In the genomic region with DNA sequence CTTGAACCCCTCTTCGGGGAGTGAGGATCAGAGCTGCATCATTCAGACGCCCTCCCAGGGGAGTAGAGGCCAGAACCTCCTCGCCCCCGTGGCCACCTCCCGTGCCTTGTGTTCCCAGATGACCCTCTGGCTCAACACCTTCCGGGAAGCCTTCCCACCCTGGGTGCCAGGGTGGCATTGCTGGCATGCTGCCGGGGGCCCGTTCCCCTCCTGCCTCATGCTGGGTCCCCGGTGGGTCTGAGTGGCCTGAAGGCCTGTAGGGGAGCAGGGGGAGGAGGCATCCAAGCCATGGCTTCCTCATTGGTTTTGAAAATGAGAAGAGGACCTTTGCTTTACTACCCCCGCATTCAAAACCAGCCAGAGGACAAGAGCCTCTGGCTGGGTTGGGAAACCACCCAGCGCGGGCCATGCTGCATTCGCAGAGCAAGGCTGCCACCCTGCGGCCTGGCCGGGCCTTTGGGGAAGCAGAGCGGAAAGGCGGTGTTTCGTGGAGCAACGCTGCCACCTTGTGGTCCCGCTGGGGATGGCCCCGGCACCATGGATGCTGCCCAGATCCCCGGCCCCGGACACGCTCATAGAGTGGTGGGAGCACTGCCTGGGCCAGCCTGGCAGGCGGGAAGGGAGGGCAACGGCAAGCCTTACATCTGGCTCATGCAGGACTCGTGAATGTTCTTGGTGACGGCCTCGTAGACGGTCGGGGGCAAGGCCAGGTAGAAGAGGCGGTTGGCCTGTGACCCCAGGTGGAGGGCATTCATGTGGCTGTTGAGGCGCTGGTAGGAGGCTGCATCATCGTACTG, we compare ENCODE assay signal across 8 cellular contexts. TPM values are rescaled to one million over a fixed set of nuclear protein-coding genes. Genes with fewer than 3 reads are reported as not detected.
DNase-seq lines count a peak whose midpoint lies in the region; TF ChIP-seq lines count a peak whose summit lies in the region.

No MANE protein-coding gene starts in this region.

- no peak overlapping the region for H3K4me2 ChIP-seq in SK-N-SH

- intact Hi-C loops in posterior cingulate gyrus (cut with DNase I) = loop anchor here (5.0 kb wide), 1 partner anchor 137 kb away; a partner anchor contains a TSS

- POLR2A ChIA-PET in HEK293 (lab: Yijun Ruan, JAX) (interaction anchor here (0.6 kb wide), 2 partner anchors 131 to 521 kb away, joined by 3 to 5 read pairs; no protein-coding TSS in a partner anchor), SK-N-SH (lab: Yijun Ruan, JAX) (no interaction called here)

- TF ChIP-seq EP300 in SK-N-SH (IDR thresholded peaks at IDR 0.05; ENCODE audit: borderline replicate concordance in 1 of 2, low read depth in 1 of 2, low read length in 1 of 2) = no peak

- H3K27ac ChIP-seq in HEK293 (ENCODE audit: extremely low read depth, low read depth, low read length) = no peak overlapping the region
- H3K27ac ChIP-seq in SK-N-SH (ENCODE audit: low read depth in 2 of 2, low read length in 1 of 2) = peak overlapping the region in 1 of 2 experiments; percentile 33; a peak in 1 of 4 replicates

- no peaks in the 10 kb centered on the region for H3K9me2 ChIP-seq in SK-N-SH

- peaks cover 24% of the 10 kb centered on the region; the same call in 1 of the 2 replicates for H3K79me2 ChIP-seq in SK-N-SH (ENCODE audit: insufficient read depth)

- H3K9ac ChIP-seq in SK-N-SH = no peak overlapping the region

- WGBS in SK-N-SH (ENCODE audit: low lambda C conversion rate) = 28% methylated on average over 8 of the region's 34 CpGs

- H4K20me1 ChIP-seq in SK-N-SH (ENCODE audit: insufficient read depth) = no peaks in the 10 kb centered on the region

- peak; percentile 99 for TF ChIP-seq RAD21 in SK-N-SH (IDR thresholded peaks at IDR 0.05; ENCODE audit: low read length)

- DNase-seq in GM06990 (ENCODE audit: extremely low read depth, insufficient read length) (peak; percentile 85), NAMALWA (ENCODE audit: low spot score) (peak; percentile 83), SK-N-SH (peak; percentile 95), globus pallidus (ENCODE audit: low spot score) (peak; percentile 78), posterior cingulate gyrus (peak; percentile 82 to 99 (median 92)), ureter (ENCODE audit: low spot score) (peak; percentile 91)
- DNase-seq in activated naive CD4-positive, alpha-beta T cell (lab: John Stamatoyannopoulos, UW) = peak; percentile 56 to 93 (median 83)

- TF ChIP-seq CTCF in GM06990 (IDR thresholded peaks at IDR 0.05; ENCODE audit: insufficient read depth, low read length, poor library complexity, severe bottlenecking) = peak; percentile 99
- peak; percentile 100 for TF ChIP-seq CTCF in HEK293 (tag by site-specific recombination; IDR thresholded peaks at IDR 0.05)
- peak; percentile 98 for TF ChIP-seq CTCF in SK-N-SH (IDR thresholded peaks at IDR 0.05)

- no peaks in the 10 kb centered on the region for H3K27me3 ChIP-seq in GM06990 (replicated peaks; ENCODE audit: control insufficient read depth, insufficient read depth, low read length)
- H3K27me3 ChIP-seq in SK-N-SH (ENCODE audit: insufficient read depth) = no peaks in the 10 kb centered on the region; the same call in 1 of the 2 replicates

- H3K4me1 ChIP-seq in HEK293 (ENCODE audit: control insufficient read depth, insufficient read depth, low read length) (no peaks in the 10 kb centered on the region), SK-N-SH (ENCODE audit: control insufficient read depth in 1 of 2, insufficient read depth in 2 of 2, low read depth in 1 of 2, low read length in 1 of 2) (peaks cover 0 to 10% of the 10 kb centered on the region in 2 experiments; a peak in 1 of 4 replicates)

- no peak overlapping the region for H2AFZ ChIP-seq in SK-N-SH (ENCODE audit: low read depth)

- no peaks in the 10 kb centered on the region for H3F3A ChIP-seq in SK-N-SH (replicated peaks; ENCODE audit: insufficient read depth)

- H3K36me3 ChIP-seq in GM06990 (ENCODE audit: control insufficient read depth, insufficient read depth, low read length) = peaks cover 7% of the 10 kb centered on the region
- H3K36me3 ChIP-seq in HEK293 (ENCODE audit: control insufficient read depth in 2 of 2, insufficient read depth in 1 of 2, low read length in 2 of 2) = peaks cover 0 to 50% of the 10 kb centered on the region in 2 experiments; a peak in 1 of 3 replicates
- H3K36me3 ChIP-seq in SK-N-SH (replicated peaks in 1 of 2; ENCODE audit: control insufficient read depth in 1 of 2, insufficient read depth in 2 of 2, low read length in 1 of 2) = peaks cover 3 to 20% of the 10 kb centered on the region in 2 experiments

- CTCF ChIA-PET in HEK293 (lab: Yijun Ruan, JAX) (interaction anchor here (0.6 to 4.2 kb wide), 17 partner anchors 7 to 588 kb away, joined by 3 to 29 read pairs (median 5); a partner anchor contains a TSS), SK-N-SH (lab: Yijun Ruan, JAX) (interaction anchor here (0.7 to 2.5 kb wide), 16 partner anchors 8 to 521 kb away, joined by 3 to 11 read pairs (median 4); a partner anchor contains a TSS)

- H3K9me3 ChIP-seq in HEK293 (ENCODE audit: control insufficient read depth, insufficient read depth, low read depth, low read length) (no peaks in the 10 kb centered on the region), SK-N-SH (no peaks in the 10 kb centered on the region)

- H3K4me3 ChIP-seq in GM06990 (replicated peaks; ENCODE audit: low read depth, low read length) (no peak overlapping the region), HEK293 (ENCODE audit: low read depth, low read length) (no peak overlapping the region), SK-N-SH (ENCODE audit: low read depth in 2 of 2, low read length in 1 of 2) (no peak overlapping the region)

TF ChIP-seq in HEK293, 187 proteins besides CTCF, POLR2A, EP300 and RAD21 (continues in another document):
- TF ChIP-seq ZNF37A (tag by site-specific recombination; IDR thresholded peaks at IDR 0.05) = no peak
- TF ChIP-seq ZSCAN30 (tag by site-specific recombination; IDR thresholded peaks at IDR 0.05) = peak; percentile 96
- TF ChIP-seq ZNF391 (tag by site-specific recombination; IDR thresholded peaks at IDR 0.05; ENCODE audit: borderline replicate concordance, low read depth) = peak; percentile 84; the same call in 1 of the 2 replicates
- TF ChIP-seq ZNF629 (tag by site-specific recombination; IDR thresholded peaks at IDR 0.05) = peak; percentile 60
- no peak for TF ChIP-seq ZNF112 (tag by site-specific recombination; IDR thresholded peaks at IDR 0.05)
- peak; percentile 67 for TF ChIP-seq KLF8 (tag by site-specific recombination; IDR thresholded peaks at IDR 0.05)
- TF ChIP-seq ZNF24 (tag by site-specific recombination; IDR thresholded peaks at IDR 0.05) = peak; percentile 77; the same call in 1 of the 2 replicates
- TF ChIP-seq ZNF501 (tag by site-specific recombination; IDR thresholded peaks at IDR 0.05) = no peak
- TF ChIP-seq OSR2 (tag by site-specific recombination; IDR thresholded peaks at IDR 0.05) = no peak
- TF ChIP-seq ZNF791 (tag by site-specific recombination; IDR thresholded peaks at IDR 0.05) = no peak

TF ChIP-seq in SK-N-SH, 30 proteins besides CTCF, POLR2A, EP300 and RAD21 (continues in another document):
- no peak for TF ChIP-seq MEF2A (IDR thresholded peaks at IDR 0.05; ENCODE audit: borderline replicate concordance, low read depth)
- TF ChIP-seq, protein P1, sequence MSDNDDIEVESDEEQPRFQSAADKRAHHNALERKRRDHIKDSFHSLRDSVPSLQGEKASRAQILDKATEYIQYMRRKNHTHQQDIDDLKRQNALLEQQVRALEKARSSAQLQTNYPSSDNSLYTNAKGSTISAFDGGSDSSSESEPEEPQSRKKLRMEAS (IDR thresholded peaks at IDR 0.05; ENCODE audit: low read depth) = 0 out of 2 replicates have a peak, but pooled peaks have one; percentile 40
- TF ChIP-seq FOSL2 (IDR thresholded peaks at IDR 0.05; ENCODE audit: borderline replicate concordance, low read depth) = no peak
- TF ChIP-seq RCOR1 (IDR thresholded peaks at IDR 0.05; ENCODE audit: low read length) = no peak
- no peak for TF ChIP-seq TAF1 (IDR thresholded peaks at IDR 0.05; ENCODE audit: borderline replicate concordance, low read depth, low read length)
- TF ChIP-seq RFX5 (IDR thresholded peaks at IDR 0.05; ENCODE audit: low read length) = no peak
- peak; percentile 41; the same call in 1 of the 2 replicates for TF ChIP-seq MXI1 (IDR thresholded peaks at IDR 0.05; ENCODE audit: low read depth, low read length)
- TF ChIP-seq, protein P2, sequence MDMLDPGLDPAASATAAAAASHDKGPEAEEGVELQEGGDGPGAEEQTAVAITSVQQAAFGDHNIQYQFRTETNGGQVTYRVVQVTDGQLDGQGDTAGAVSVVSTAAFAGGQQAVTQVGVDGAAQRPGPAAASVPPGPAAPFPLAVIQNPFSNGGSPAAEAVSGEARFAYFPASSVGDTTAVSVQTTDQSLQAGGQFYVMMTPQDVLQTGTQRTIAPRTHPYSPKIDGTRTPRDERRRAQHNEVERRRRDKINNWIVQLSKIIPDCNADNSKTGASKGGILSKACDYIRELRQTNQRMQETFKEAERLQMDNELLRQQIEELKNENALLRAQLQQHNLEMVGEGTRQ (IDR thresholded peaks at IDR 0.05; ENCODE audit: borderline replicate concordance, low read depth, low read length) = no peak
- no peak for TF ChIP-seq NFIC (IDR thresholded peaks at IDR 0.05; ENCODE audit: borderline replicate concordance)

RNA-seq across cellular contexts. Expression of a gene that starts 11.9 kb away (rescaled TPM):
- polyA plus RNA-seq in SK-N-SH (2012; rRNA removed) = 70.1 and 131 TPM in 2 replicates
- 45.2 and 75.3 TPM in 2 replicates for polyA plus RNA-seq in SK-N-SH (2012; cell fraction: cytosol; rRNA removed)
- 192 and 210 TPM in 2 replicates for polyA plus RNA-seq in SK-N-SH (2012; cell fraction: nucleus; rRNA removed)
- total RNA-seq in ureter = 52.3 TPM

RNA-seq across cellular contexts. Expression of a gene that starts 12.7 kb away (rescaled TPM):
- 32.5 and 36.4 TPM in 2 replicates for polyA plus RNA-seq in SK-N-SH (2012; rRNA removed)
- polyA plus RNA-seq in SK-N-SH (2012; cell fraction: cytosol; rRNA removed) = 14.5 and 21.4 TPM in 2 replicates
- 84.0 and 110 TPM in 2 replicates for polyA plus RNA-seq in SK-N-SH (2012; cell fraction: nucleus; rRNA removed)
- total RNA-seq in ureter = 28.5 TPM

RNA-seq across cellular contexts. Expression of a gene that starts 18.7 kb away (rescaled TPM):
- 36.7 and 42.1 TPM in 2 replicates for polyA plus RNA-seq in SK-N-SH (2012; rRNA removed)
- polyA plus RNA-seq in SK-N-SH (2012; cell fraction: cytosol; rRNA removed) = 17.2 and 28.6 TPM in 2 replicates
- polyA plus RNA-seq in SK-N-SH (2012; cell fraction: nucleus; rRNA removed) = 81.3 and 93.7 TPM in 2 replicates
- total RNA-seq in ureter = 46.3 TPM

RNA-seq across cellular contexts. Expression of a gene that starts 44.3 kb away (rescaled TPM):
- 28.4 and 29.7 TPM in 2 replicates for polyA plus RNA-seq in SK-N-SH (2012; rRNA removed)
- 11.5 and 21.2 TPM in 2 replicates for polyA plus RNA-seq in SK-N-SH (2012; cell fraction: cytosol; rRNA removed)
- polyA plus RNA-seq in SK-N-SH (2012; cell fraction: nucleus; rRNA removed) = 18.8 and 19.4 TPM in 2 replicates
- 23.4 TPM for total RNA-seq in ureter

RNA-seq across cellular contexts. Expression of a gene that starts 48.3 kb away (rescaled TPM):
- polyA plus RNA-seq in SK-N-SH (2012; rRNA removed) = 27.4 and 27.8 TPM in 2 replicates
- polyA plus RNA-seq in SK-N-SH (2012; cell fraction: cytosol; rRNA removed) = 14.0 and 22.7 TPM in 2 replicates
- polyA plus RNA-seq in SK-N-SH (2012; cell fraction: nucleus; rRNA removed) = 15.0 and 21.3 TPM in 2 replicates
- 20.4 TPM for total RNA-seq in ureter
